ENCODE assay signal across 19 cellular contexts in genomic region chr6:81697564-81697963, GRCh38. TPM values are rescaled to one million over a fixed set of nuclear protein-coding genes. Genes with fewer than 3 reads are reported as not detected.
DNase-seq lines count a peak whose midpoint lies in the region; ATAC-seq, FAIRE-seq and TF ChIP-seq lines count a peak whose summit lies in the region.
"Had no signal": no experiment of that assay in that cellular context is flagged by ENCODE, and none has a peak within 500 bp of the region (broad histone marks: within the 10 kb centered on the region; RNA-seq: fewer than 3 reads in every experiment).

No MANE protein-coding gene starts in this region.

- H3K4me3 ChIP-seq in CD8-positive, alpha-beta T cell (ENCODE audit: low read depth, low read length): no peak overlapping the region
- H3K4me3 ChIP-seq in kidney (ENCODE audit: low read length in 2 of 2): no peak overlapping the region
- H3K4me3 ChIP-seq: coronary artery, uterus had no signal

- no peak overlapping the region for H3K27ac ChIP-seq in CD8-positive, alpha-beta T cell (ENCODE audit: low read depth, low read length)
- no peak overlapping the region for H3K27ac ChIP-seq in kidney (ENCODE audit: low read depth in 2 of 2, low read length in 2 of 2)
- H3K27ac ChIP-seq: coronary artery, epithelial cell of prostate, uterus had no signal

- H3K9ac ChIP-seq in kidney (ENCODE audit: low read length in 2 of 2): no peak overlapping the region

- H3K27ac Mint-ChIP-seq in HFFc6: no peak overlapping the region; the same call in 1 of the 2 replicates
- H3K27ac Mint-ChIP-seq in CD8-positive, alpha-beta T cell: no peak overlapping the region

- in situ Hi-C loops in Caki2 (cut with HindIII; ENCODE audit: low pct_unique_long_range_greater_than_20kb, low sequenced_read_pairs): no loop called here

- intact Hi-C loops in CD8-positive, alpha-beta T cell (cut with DNase I, micrococcal nuclease): no loop called here
- intact Hi-C loops in kidney (cut with DNase I): no loop called here

- FAIRE-seq in kidney (lab: Jason Lieb, UNC): no peak
- FAIRE-seq: D721Med had no signal

- CTCF ChIA-PET in CD8-positive, alpha-beta T cell (lab: Charles Lee): no interaction called here

- H3K4me1 ChIP-seq in CD8-positive, alpha-beta T cell (ENCODE audit: insufficient read depth, low read length): no peaks in the 10 kb centered on the region
- no peaks in the 10 kb centered on the region for H3K4me1 ChIP-seq in kidney (ENCODE audit: control insufficient read depth in 1 of 2, insufficient read depth in 1 of 2, low read depth in 1 of 2, low read length in 2 of 2)

- peaks cover 38% of the 10 kb centered on the region for H3K4me1 Mint-ChIP-seq in HFFc6 (ENCODE audit: low read depth)
- H3K4me1 Mint-ChIP-seq in CD8-positive, alpha-beta T cell (ENCODE audit: low read depth): no peaks in the 10 kb centered on the region

- no peaks in the 10 kb centered on the region for H3K27me3 ChIP-seq in CD8-positive, alpha-beta T cell (ENCODE audit: insufficient read depth, low read length)
- H3K27me3 ChIP-seq: uterus had no signal

- no peak for TF ChIP-seq CTCF in HFFc6 (IDR thresholded peaks at IDR 0.05)
- TF ChIP-seq CTCF in CD8-positive, alpha-beta T cell (IDR thresholded peaks at IDR 0.05): no peak
- no peak for TF ChIP-seq CTCF in kidney (IDR thresholded peaks at IDR 0.05; ENCODE audit: borderline replicate concordance, extremely low read depth, insufficient read depth)

- no peak overlapping the region for H3K4me3 Mint-ChIP-seq in HFFc6
- no peak overlapping the region for H3K4me3 Mint-ChIP-seq in CD8-positive, alpha-beta T cell

- no peaks in the 10 kb centered on the region for H3K36me3 ChIP-seq in CD8-positive, alpha-beta T cell (ENCODE audit: insufficient read depth, low read length)
- no peaks in the 10 kb centered on the region for H3K36me3 ChIP-seq in kidney (ENCODE audit: control insufficient read depth in 1 of 2, insufficient read depth in 2 of 2, low read length in 2 of 2)
- H3K36me3 ChIP-seq: uterus had no signal

- ATAC-seq in CD8-positive, alpha-beta T cell: no peak
- ATAC-seq in GM21526 (IDR thresholded peaks at IDR 0.05; ENCODE audit: low FRiP score, unreplicated experiment): no peak
- ATAC-seq: left lobe of liver, Panc1 had no signal

- POLR2A ChIA-PET in CD8-positive, alpha-beta T cell (lab: Charles Lee): no interaction called here

- no peaks in the 10 kb centered on the region for H3K9me3 Mint-ChIP-seq in HFFc6
- no peaks in the 10 kb centered on the region for H3K9me3 Mint-ChIP-seq in CD8-positive, alpha-beta T cell

- H3K27me3 Mint-ChIP-seq in HFFc6 (ENCODE audit: insufficient read depth): peaks cover 1% of the 10 kb centered on the region; the same call in 1 of the 2 replicates
- no peaks in the 10 kb centered on the region for H3K27me3 Mint-ChIP-seq in CD8-positive, alpha-beta T cell (ENCODE audit: low read depth)

- no peaks in the 10 kb centered on the region for H3K9me3 ChIP-seq in CD8-positive, alpha-beta T cell (ENCODE audit: low read length)
- no peaks in the 10 kb centered on the region for H3K9me3 ChIP-seq in kidney (ENCODE audit: control insufficient read depth in 1 of 2, low read length in 2 of 2)
- H3K9me3 ChIP-seq: uterus had no signal

- H3K36me3 Mint-ChIP-seq in HFFc6 (ENCODE audit: low read depth): no peaks in the 10 kb centered on the region
- H3K36me3 Mint-ChIP-seq in CD8-positive, alpha-beta T cell: no peaks in the 10 kb centered on the region

- DNase-seq in Caki2 (ENCODE audit: low read depth) (peak; percentile 17), HFFc6 (peak; percentile 10), astrocyte of the hippocampus (ENCODE audit: low read depth, low spot score) (peak; percentile 59), kidney glomerular epithelial cell (lab: John Stamatoyannopoulos, UW) (peak; percentile 10), kidney (no peak)
- no peak for DNase-seq in CD8-positive, alpha-beta T cell
- no peak for DNase-seq in effector CD8-positive, alpha-beta T cell (lab: John Stamatoyannopoulos, UW)
- DNase-seq: activated CD8-positive, alpha-beta memory T cell treated with anti-CD3 and anti-CD28 coated beads for 24 hours; hypothalamus; NCI-H1930; NCI-H524 treated with DMSO at 0.1 percent for 48 hours; stimulated activated CD4-positive, alpha-beta T cell treated with anti-CD3 and anti-CD28 coated beads, Interleukin-15, amount 100 ng/mL, for 24 hours; uterus had no signal

RNA-seq across cellular contexts. Expression of gene TENT5A, which starts 54.9 kb away (rescaled TPM):
- total RNA-seq in Caki2 (2014; rRNA removed; shearing (Covaris generic); ENCODE audit: low replicate concordance): 3.4 and 4.0 TPM in 2 replicates
- 10 to 100 TPM; 52.7 to 67.2 (median 62.0) TPM for total RNA-seq in HFFc6 (2021; fragmentation: NEBNext Ultra II Directional; extraction: Animal tissue kit (Norgen Biotek cat#: 25700))
- 1 to 10 TPM; 7.5 to 7.7 TPM for total RNA-seq in CD8-positive, alpha-beta T cell
- total RNA-seq in kidney: 13.4 TPM
- 3.2 TPM for polyA plus RNA-seq in kidney (ENCODE audit: insufficient read depth, low read depth, low replicate concordance)

Comparison
In these comparisons a context has a peak if more than half of its experiments do, and no peak if none do; other contexts are left out.
1. DNase-seq: peak in Caki2 (single experiment), HFFc6 (single experiment), astrocyte of the hippocampus (single experiment) and kidney glomerular epithelial cell (single experiment); none in CD8-positive, alpha-beta T cell (0 of 7), effector CD8-positive, alpha-beta T cell (single experiment) and kidney (single experiment).